In the genomic region with DNA sequence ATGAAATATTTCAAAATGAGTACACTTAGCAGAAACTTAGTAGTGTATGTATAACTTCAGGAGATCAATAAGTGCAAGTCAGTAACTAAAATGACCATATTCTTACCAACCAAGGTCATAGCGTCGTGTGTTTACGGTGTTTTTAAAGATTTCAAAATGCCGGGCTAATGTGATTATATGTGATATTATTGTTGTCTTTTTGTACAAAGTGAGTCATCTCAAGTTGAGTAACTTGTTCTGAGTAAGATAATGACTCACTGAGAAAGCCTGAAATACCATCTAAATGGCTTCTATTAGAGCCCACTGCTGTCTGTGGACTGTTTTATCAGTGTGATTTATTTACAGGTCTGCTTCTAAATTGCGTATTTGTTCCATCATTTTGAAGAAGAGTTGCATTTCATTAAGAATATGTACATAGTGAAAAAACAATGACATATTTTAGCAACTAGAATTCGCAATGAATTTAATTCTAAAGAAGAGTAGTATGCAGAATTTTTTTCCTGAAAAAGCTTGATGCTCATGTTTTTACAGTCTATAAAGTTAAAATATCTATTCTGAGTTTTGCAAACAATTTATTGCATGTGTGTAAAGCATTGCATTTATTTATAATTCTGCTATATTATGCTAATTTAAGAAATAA, we compare ENCODE assay signal across 9 cellular contexts. TPM values are rescaled to one million over a fixed set of nuclear protein-coding genes. Genes with fewer than 3 reads are reported as not detected.
DNase-seq lines count a peak whose midpoint lies in the region; ATAC-seq and TF ChIP-seq lines count a peak whose summit lies in the region.
"Had no signal": no experiment of that assay in that cellular context is flagged by ENCODE, and none has a peak within 500 bp of the region (broad histone marks: within the 10 kb centered on the region; RNA-seq: fewer than 3 reads in every experiment).

No MANE protein-coding gene starts in this region.

- no peak for ATAC-seq in GM18861 (IDR thresholded peaks at IDR 0.05; ENCODE audit: unreplicated experiment)

- no peaks in the 10 kb centered on the region for H3K9me3 ChIP-seq in AG04450 (ENCODE audit: control insufficient read depth, insufficient read depth, low read length)
- H3K9me3 ChIP-seq: sigmoid colon had no signal

- peak; percentile 47 for DNase-seq in AG04450 (ENCODE audit: low read depth, low spot score)
- DNase-seq in NOMO-1 treated with DMSO at 0.1 percent for 48 hours (lab: John Stamatoyannopoulos, UW; ENCODE audit: unreplicated experiment) = peak; percentile 82
- peak; percentile 75 to 86 for DNase-seq in foreskin fibroblast
- no peak for DNase-seq in mesendoderm
- DNase-seq in cerebellar nuclear complex (lab: John Stamatoyannopoulos, UW) = no peak
- DNase-seq: CD4-positive, alpha-beta memory T cell; SHP77 treated with DMSO at 0.1 percent for 48 hours; sigmoid colon had no signal

- TF ChIP-seq CTCF in AG04450 (IDR thresholded peaks at IDR 0.05; ENCODE audit: low read depth, low read length) (no peak), foreskin fibroblast (IDR thresholded peaks at IDR 0.05; ENCODE audit: low read depth, low read length) (no peak)

- H3K27ac ChIP-seq in AG04450 (ENCODE audit: low read depth, low read length) (no peak overlapping the region), mesendoderm (ENCODE audit: low read depth, low read length) (no peak overlapping the region)
- H3K27ac ChIP-seq: sigmoid colon had no signal

- no peaks in the 10 kb centered on the region for H3K4me1 ChIP-seq in mesendoderm (ENCODE audit: control insufficient read depth, low read depth, low read length)
- H3K4me1 ChIP-seq: sigmoid colon had no signal

- H3K4me3 ChIP-seq in AG04450 (ENCODE audit: low read depth, low read length) (no peak overlapping the region), foreskin fibroblast (ENCODE audit: low read depth in 1 of 2, low read length in 2 of 2) (no peak overlapping the region), mesendoderm (ENCODE audit: low read length) (no peak overlapping the region)
- H3K4me3 ChIP-seq: sigmoid colon had no signal

- H3K4me2 ChIP-seq in mesendoderm (ENCODE audit: low read length) = no peak overlapping the region

- CTCF ChIA-PET in AG04450 (lab: Charles Lee) = interaction anchor here (1.2 to 9.9 kb wide), 6 partner anchors 13 to 813 kb away, joined by 3 to 162 read pairs (median 48); no protein-coding TSS in a partner anchor

- H3K18ac ChIP-seq in mesendoderm (ENCODE audit: low read length) = no peak overlapping the region

- H3K23ac ChIP-seq in mesendoderm (ENCODE audit: low read length) = no peak overlapping the region

- no peaks in the 10 kb centered on the region for H3K36me3 ChIP-seq in mesendoderm (ENCODE audit: control insufficient read depth, insufficient read depth, low read length)
- H3K36me3 ChIP-seq: sigmoid colon had no signal

- POLR2A ChIA-PET in AG04450 (lab: Yijun Ruan, JAX) = interaction anchor here (0.6 kb wide), 1 partner anchor 47 kb away, joined by 3 read pairs; no protein-coding TSS in a partner anchor

- H3K56ac ChIP-seq in mesendoderm (ENCODE audit: low read length) = no peak overlapping the region

- WGBS in mesendoderm (ENCODE audit: extremely low coverage, insufficient coverage, low lambda C conversion rate) = no CpG with 5 or more reads among the region's 6 CpGs

- no peaks in the 10 kb centered on the region for H3K79me1 ChIP-seq in mesendoderm (ENCODE audit: low read length)

- no peaks in the 10 kb centered on the region for H3K79me2 ChIP-seq in mesendoderm (ENCODE audit: control insufficient read depth, insufficient read depth, low read length)

- H3K4ac ChIP-seq in mesendoderm (ENCODE audit: low read depth, low read length) = no peak overlapping the region

- no peak overlapping the region for H2BK120ac ChIP-seq in mesendoderm (ENCODE audit: low read depth, low read length)

- no peak overlapping the region for H2BK15ac ChIP-seq in mesendoderm (replicated peaks; ENCODE audit: low read depth)

- H2AK5ac ChIP-seq in mesendoderm (ENCODE audit: low read length) = no peak overlapping the region

- H2BK5ac ChIP-seq in mesendoderm (ENCODE audit: low read length) = no peak overlapping the region

- no peaks in the 10 kb centered on the region for H3K27me3 ChIP-seq in AG04450 (ENCODE audit: control insufficient read depth, insufficient read depth, low read length)
- H3K27me3 ChIP-seq in mesendoderm (ENCODE audit: insufficient read depth, low read length, poor library complexity) = no peaks in the 10 kb centered on the region
- H3K27me3 ChIP-seq: sigmoid colon had no signal

- no peak overlapping the region for H4K5ac ChIP-seq in mesendoderm (ENCODE audit: low read length)

- H4K8ac ChIP-seq in mesendoderm (ENCODE audit: low read depth, low read length) = no peak overlapping the region

- H3K9ac ChIP-seq in mesendoderm (ENCODE audit: low read length) = no peak overlapping the region

RNA-seq across cellular contexts. Expression of a gene that starts 12.7 kb away (rescaled TPM):
- not detected in 2 replicates for polyA plus RNA-seq in AG04450 (2011; rRNA removed)
- polyA minus RNA-seq in AG04450 (2011; rRNA and poly(A)+ RNA removed) = not detected in 2 replicates
- polyA plus RNA-seq in mesendoderm (2013, experiment 1 of 2) = not detected
- polyA plus RNA-seq in mesendoderm (2013, experiment 2 of 2) = not detected
- polyA plus RNA-seq: CD4-positive, alpha-beta memory T cell had no signal

RNA-seq across cellular contexts. Expression of a gene that starts 30.7 kb away (rescaled TPM):
- not detected in 2 replicates for polyA plus RNA-seq in AG04450 (2011; rRNA removed)
- polyA minus RNA-seq in AG04450 (2011; rRNA and poly(A)+ RNA removed) = not detected in 2 replicates
- polyA plus RNA-seq in mesendoderm (2013, experiment 1 of 2) = 0.39 TPM
- 0.25 TPM for polyA plus RNA-seq in mesendoderm (2013, experiment 2 of 2)
- polyA plus RNA-seq: CD4-positive, alpha-beta memory T cell had no signal

RNA-seq across cellular contexts. Expression of a gene that starts 31.9 kb away (rescaled TPM):
- 35.4 and 35.8 TPM in 2 replicates for polyA plus RNA-seq in AG04450 (2011; rRNA removed)
- polyA minus RNA-seq in AG04450 (2011; rRNA and poly(A)+ RNA removed) = 0.69 and 2.0 TPM in 2 replicates
- 55.9 TPM for polyA plus RNA-seq in mesendoderm (2013, experiment 1 of 2)
- 53.5 TPM for polyA plus RNA-seq in mesendoderm (2013, experiment 2 of 2)

RNA-seq across cellular contexts. Expression of a gene that starts 54.5 kb away (rescaled TPM):
- not detected in 2 replicates for polyA plus RNA-seq in AG04450 (2011; rRNA removed)
- not detected in 2 replicates for polyA minus RNA-seq in AG04450 (2011; rRNA and poly(A)+ RNA removed)
- polyA plus RNA-seq in mesendoderm (2013, experiment 1 of 2) = not detected
- not detected for polyA plus RNA-seq in mesendoderm (2013, experiment 2 of 2)
- polyA plus RNA-seq: CD4-positive, alpha-beta memory T cell; sigmoid colon had no signal

Comparison
In these comparisons a context has a peak if more than half of its experiments do, and no peak if none do; other contexts are left out.
1. DNase-seq: peak in AG04450 (single experiment), NOMO-1 treated with DMSO at 0.1 percent for 48 hours (single experiment) and foreskin fibroblast (2 of 2); none in mesendoderm (single experiment) and cerebellar nuclear complex (0 of 2).